ENCODE assay signal across 19 cellular contexts in genomic region chr6:153028261-153028660, GRCh38. TPM values are rescaled to one million over a fixed set of nuclear protein-coding genes. Genes with fewer than 3 reads are reported as not detected.
DNase-seq lines count a peak whose midpoint lies in the region; ATAC-seq, FAIRE-seq and TF ChIP-seq lines count a peak whose summit lies in the region.
"Had no signal": no experiment of that assay in that cellular context is flagged by ENCODE, and none has a peak within 500 bp of the region (broad histone marks: within the 10 kb centered on the region; RNA-seq: fewer than 3 reads in every experiment).

No MANE protein-coding gene starts in this region.

- peaks cover 9% of the 10 kb centered on the region for H3K4me1 ChIP-seq in IMR-90 (ENCODE audit: control insufficient read depth, insufficient read depth, low read length)
- H3K4me1 ChIP-seq in astrocyte (ENCODE audit: insufficient read depth, low read length), result peaks cover 7% of the 10 kb centered on the region
- H3K4me1 ChIP-seq: HAP-1 had no signal

- ATAC-seq in IMR-90 (ENCODE audit: low read depth) (no peak), HG03135 (IDR thresholded peaks at IDR 0.05; ENCODE audit: unreplicated experiment) (no peak)

- no peak overlapping the region for H2BK5ac ChIP-seq in IMR-90 (ENCODE audit: low read depth, low read length, poor library complexity, severe bottlenecking)

- no peak overlapping the region for H3K56ac ChIP-seq in IMR-90 (ENCODE audit: extremely low read depth, insufficient read depth, low read length)

- intact Hi-C loops in IMR-90 (cut with micrococcal nuclease), result no loop called here
- intact Hi-C loops in activated naive CD4-positive, alpha-beta T cell treated with anti-CD3 and anti-CD28 coated beads for 36 hours (cut with micrococcal nuclease), result loop anchor here (10.0 kb wide), 1 partner anchor 543 kb away; no protein-coding TSS in a partner anchor

- H2AK9ac ChIP-seq in IMR-90 (replicated peaks; ENCODE audit: low read depth, low read length, poor library complexity), result no peak overlapping the region

- H2BK20ac ChIP-seq in IMR-90 (ENCODE audit: low read depth, low read length), result no peak overlapping the region

- H4K91ac ChIP-seq in IMR-90 (ENCODE audit: insufficient read depth, low read depth, low read length), result no peak overlapping the region

- CTCF ChIA-PET in IMR-90 (lab: Yijun Ruan, JAX), result no interaction called here
- CTCF ChIA-PET in activated naive CD4-positive, alpha-beta T cell treated with anti-CD3 and anti-CD28 coated beads for 36 hours (lab: Charles Lee), result no interaction called here

- H3K27ac Mint-ChIP-seq in astrocyte (ENCODE audit: unreplicated experiment), result peak overlapping the region; percentile 22
- no peak overlapping the region for H3K27ac Mint-ChIP-seq in activated naive CD4-positive, alpha-beta T cell treated with anti-CD3 and anti-CD28 coated beads for 36 hours
- H3K27ac Mint-ChIP-seq: B cell; CD4-positive, alpha-beta T cell had no signal

- no peak overlapping the region for H3K4ac ChIP-seq in IMR-90 (ENCODE audit: low read depth, low read length)

- H2BK120ac ChIP-seq in IMR-90 (ENCODE audit: low read depth, low read length), result no peak overlapping the region

- H2AK5ac ChIP-seq in IMR-90 (ENCODE audit: low read depth, low read length), result no peak overlapping the region

- no peaks in the 10 kb centered on the region for H3K79me2 ChIP-seq in astrocyte (ENCODE audit: insufficient read depth, low read length)

- H3K9me3 ChIP-seq in IMR-90 (ENCODE audit: control insufficient read depth, insufficient read depth, low read length), result no peaks in the 10 kb centered on the region
- H3K9me3 ChIP-seq in astrocyte (ENCODE audit: insufficient read depth, low read depth, low read length), result no peaks in the 10 kb centered on the region
- H3K9me3 ChIP-seq: HAP-1 had no signal

- H3K79me1 ChIP-seq in IMR-90 (ENCODE audit: low read depth in 1 of 2, low read length in 2 of 2), result no peaks in the 10 kb centered on the region; a peak in 1 of 4 replicates

- no peak overlapping the region for H3K23ac ChIP-seq in IMR-90 (ENCODE audit: low read depth, low read length)

- H4K20me1 ChIP-seq in IMR-90 (ENCODE audit: insufficient read depth, low read length) (no peaks in the 10 kb centered on the region), astrocyte (ENCODE audit: insufficient read depth, low read length) (no peaks in the 10 kb centered on the region)

- no CpG with 5 or more reads among the region's 2 CpGs for WGBS in IMR-90 (ENCODE audit: extremely low coverage in 2 of 2, insufficient read length in 1 of 2), 2 experiments

- no peaks in the 10 kb centered on the region for H3K27me3 Mint-ChIP-seq in astrocyte (ENCODE audit: low read depth, unreplicated experiment)
- peaks cover 10% of the 10 kb centered on the region for H3K27me3 Mint-ChIP-seq in activated naive CD4-positive, alpha-beta T cell treated with anti-CD3 and anti-CD28 coated beads for 36 hours (ENCODE audit: low read depth)

- H3K9ac ChIP-seq in IMR-90 (ENCODE audit: low read depth, low read length) (no peak overlapping the region), astrocyte (ENCODE audit: low read length) (no peak overlapping the region)

- peak; percentile 5 for DNase-seq in AG08396 (ENCODE audit: low spot score)
- peak; percentile 31 for DNase-seq in IMR-90
- no peak for DNase-seq in astrocyte (ENCODE audit: low read depth)
- peak; percentile 16 for DNase-seq in fibroblast of the aortic adventitia (ENCODE audit: low read depth)
- DNase-seq in activated naive CD4-positive, alpha-beta T cell treated with anti-CD3 and anti-CD28 coated beads for 36 hours, result no peak
- DNase-seq in activated gamma-delta T cell treated with Interleukin-2 at 50 U/mL for 16 hours, result no peak
- no peak for DNase-seq in NCI-H69 (lab: John Stamatoyannopoulos, UW)
- DNase-seq: C1 segment of cervical spinal cord; Calu3; CD4-positive, alpha-beta T cell; DMS 273 treated with DMSO at 0.1 percent for 48 hours had no signal

- no peaks in the 10 kb centered on the region for H3K9me3 Mint-ChIP-seq in astrocyte (ENCODE audit: unreplicated experiment)
- H3K9me3 Mint-ChIP-seq in activated naive CD4-positive, alpha-beta T cell treated with anti-CD3 and anti-CD28 coated beads for 36 hours, result no peaks in the 10 kb centered on the region
- H3K9me3 Mint-ChIP-seq: CD4-positive, alpha-beta T cell had no signal

- H3K27me3 ChIP-seq in IMR-90 (ENCODE audit: control insufficient read depth, insufficient read depth, low read length), result no peaks in the 10 kb centered on the region
- H3K27me3 ChIP-seq in astrocyte (ENCODE audit: insufficient read depth, low read length), result no peaks in the 10 kb centered on the region

- H3K4me3 ChIP-seq in IMR-90 (ENCODE audit: insufficient read depth, low read depth, low read length), result no peak overlapping the region
- H3K4me3 ChIP-seq in astrocyte (ENCODE audit: insufficient read depth, low read depth, low read length), result no peak overlapping the region
- no peak overlapping the region for H3K4me3 ChIP-seq in fibroblast of the aortic adventitia (ENCODE audit: low read depth, low read length)
- H3K4me3 ChIP-seq: HAP-1 had no signal

- FAIRE-seq in astrocyte (lab: Jason Lieb, UNC), result no peak
- FAIRE-seq: G401.6, GM12892, H1 had no signal

- H3K27ac ChIP-seq in IMR-90 (ENCODE audit: insufficient read depth, low read length) (no peak overlapping the region), astrocyte (ENCODE audit: low read depth, low read length) (peak overlapping the region; percentile 8)
- H3K27ac ChIP-seq: 22Rv1, HL-60 had no signal

- H3K14ac ChIP-seq in IMR-90 (replicated peaks; ENCODE audit: low read depth, low read length), result no peak overlapping the region

- H3K4me1 Mint-ChIP-seq in astrocyte (ENCODE audit: low read depth, unreplicated experiment), result peaks cover 9% of the 10 kb centered on the region
- peaks cover 1% of the 10 kb centered on the region for H3K4me1 Mint-ChIP-seq in activated naive CD4-positive, alpha-beta T cell treated with anti-CD3 and anti-CD28 coated beads for 36 hours (ENCODE audit: low read depth)
- H3K4me1 Mint-ChIP-seq: B cell had no signal

- no peaks in the 10 kb centered on the region for H3K9me1 ChIP-seq in IMR-90 (ENCODE audit: insufficient read depth, low read length)

- H3K4me3 Mint-ChIP-seq in astrocyte (ENCODE audit: unreplicated experiment), result no peak overlapping the region
- H3K4me3 Mint-ChIP-seq in activated naive CD4-positive, alpha-beta T cell treated with anti-CD3 and anti-CD28 coated beads for 36 hours, result no peak overlapping the region
- H3K4me3 Mint-ChIP-seq: B cell; CD4-positive, alpha-beta T cell had no signal

- H4K5ac ChIP-seq in IMR-90 (ENCODE audit: low read depth, low read length), result no peak overlapping the region

- H2BK15ac ChIP-seq in IMR-90 (ENCODE audit: low read depth, low read length), result no peak overlapping the region

- dilution Hi-C loops in IMR-90 (cut with HindIII; ENCODE audit: low sequenced_read_pairs, unreplicated experiment), result no loop called here

- no peak overlapping the region for H3K18ac ChIP-seq in IMR-90 (ENCODE audit: low read depth, low read length)

- no TSS peak for BruUV-seq in IMR-90 (replicated peaks; lab: Mats Ljungman, UMichigan)

- TF ChIP-seq RAD21 in IMR-90 (IDR thresholded peaks at IDR 0.05; ENCODE audit: low read length), result no peak

- in situ Hi-C loops in IMR-90 (cut with MboI; ENCODE audit: low sequenced_read_pairs), result loop anchor here (25.0 kb wide), 2 partner anchors 484 to 1134 kb away; no protein-coding TSS in a partner anchor

- H2AFZ ChIP-seq in IMR-90 (replicated peaks; ENCODE audit: low read length, poor library complexity), result no peak overlapping the region
- H2AFZ ChIP-seq in astrocyte (ENCODE audit: low read depth, low read length), result no peak overlapping the region

- H3K36me3 ChIP-seq in IMR-90 (ENCODE audit: control insufficient read depth, insufficient read depth, low read length), result 0 out of 2 replicates have a peak, but pooled peaks cover 1% of the 10 kb centered on the region
- H3K36me3 ChIP-seq in astrocyte (ENCODE audit: insufficient read depth, low read length), result no peaks in the 10 kb centered on the region
- H3K36me3 ChIP-seq: HAP-1 had no signal

- TF ChIP-seq CTCF in IMR-90 (conservative IDR thresholded peaks at IDR 0.05; ENCODE audit: low read depth, low read length) (no peak), astrocyte (IDR thresholded peaks at IDR 0.05; ENCODE audit: insufficient read depth, low read depth, low read length) (no peak), fibroblast of the aortic adventitia (IDR thresholded peaks at IDR 0.05; ENCODE audit: insufficient read depth, low read length) (no peak)

- no peak overlapping the region for H4K8ac ChIP-seq in IMR-90 (ENCODE audit: low read depth in 2 of 2, low read length in 2 of 2)

- TF ChIP-seq POLR2A in IMR-90 (IDR thresholded peaks at IDR 0.05; ENCODE audit: low read depth, low read length), result no peak

- no peak overlapping the region for H3K4me2 ChIP-seq in IMR-90 (ENCODE audit: low read depth, low read length)
- no peak overlapping the region for H3K4me2 ChIP-seq in astrocyte (ENCODE audit: low read length)

- no peaks in the 10 kb centered on the region for H3K36me3 Mint-ChIP-seq in astrocyte (ENCODE audit: low read depth, unreplicated experiment)
- H3K36me3 Mint-ChIP-seq in activated naive CD4-positive, alpha-beta T cell treated with anti-CD3 and anti-CD28 coated beads for 36 hours (ENCODE audit: low read depth), result no peaks in the 10 kb centered on the region

- POLR2A ChIA-PET in IMR-90 (lab: Charles Lee; ENCODE audit: unreplicated experiment), result no interaction called here

TF ChIP-seq in IMR-90, 13 proteins besides CTCF, POLR2A, EP300 and RAD21 (continues in another document):
- TF ChIP-seq MXI1 (IDR thresholded peaks at IDR 0.05; ENCODE audit: borderline replicate concordance, low read depth, low read length) (no peak), NFE2L2 (IDR thresholded peaks at IDR 0.05; ENCODE audit: low read depth, low read length) (no peak)

RNA-seq across cellular contexts. Expression of gene MTRF1L, which starts 25.8 kb away (rescaled TPM):
- 11.1 and 20.6 TPM in 2 replicates for total RNA-seq in IMR-90 (2012; rRNA removed)
- polyA plus RNA-seq in IMR-90 (2012; rRNA removed), result 6.9 and 8.1 TPM in 2 replicates
- polyA plus RNA-seq in IMR-90 (2012; cell fraction: cytosol; rRNA removed), result 2.1 TPM in 2 replicates
- 2.0 and 13.9 TPM in 2 replicates for polyA plus RNA-seq in IMR-90 (2012; cell fraction: nucleus; rRNA removed; ENCODE audit: low replicate concordance)
- 30.8 and 33.2 TPM in 2 replicates for total RNA-seq in astrocyte
- 26.8 and 28.2 TPM in 2 replicates for total RNA-seq in fibroblast of the aortic adventitia (ENCODE audit: low replicate concordance)
- 10 to 100 TPM; 11.6 to 12.0 TPM for total RNA-seq in activated naive CD4-positive, alpha-beta T cell treated with anti-CD3 and anti-CD28 coated beads for 36 hours

RNA-seq across cellular contexts. Expression of gene FBXO5, which starts 45.4 kb away (rescaled TPM):
- total RNA-seq in IMR-90 (2012; rRNA removed) (16.7 and 25.3 TPM in 2 replicates), astrocyte (6.1 and 7.5 TPM in 2 replicates), fibroblast of the aortic adventitia (ENCODE audit: low replicate concordance) (2.4 and 52.9 TPM in 2 replicates)
- polyA plus RNA-seq in IMR-90 (2012; rRNA removed), result 9.8 and 11.8 TPM in 2 replicates
- 1.2 and 2.5 TPM in 2 replicates for polyA plus RNA-seq in IMR-90 (2012; cell fraction: cytosol; rRNA removed)
- polyA plus RNA-seq in IMR-90 (2012; cell fraction: nucleus; rRNA removed; ENCODE audit: low replicate concordance), result 0.85 and 4.8 TPM in 2 replicates
- total RNA-seq in activated naive CD4-positive, alpha-beta T cell treated with anti-CD3 and anti-CD28 coated beads for 36 hours, result 10 to 100 TPM; 61.4 to 62.3 TPM

Comparison
In these comparisons a context has a peak if more than half of its experiments do, and no peak if none do; other contexts are left out.
1. DNase-seq: peak in AG08396 (single experiment), IMR-90 (single experiment) and fibroblast of the aortic adventitia (single experiment); none in astrocyte (single experiment), activated naive CD4-positive, alpha-beta T cell treated with anti-CD3 and anti-CD28 coated beads for 36 hours (single experiment), activated gamma-delta T cell treated with Interleukin-2 at 50 U/mL for 16 hours (single experiment) and NCI-H69 (single experiment).